In the genomic region with DNA sequence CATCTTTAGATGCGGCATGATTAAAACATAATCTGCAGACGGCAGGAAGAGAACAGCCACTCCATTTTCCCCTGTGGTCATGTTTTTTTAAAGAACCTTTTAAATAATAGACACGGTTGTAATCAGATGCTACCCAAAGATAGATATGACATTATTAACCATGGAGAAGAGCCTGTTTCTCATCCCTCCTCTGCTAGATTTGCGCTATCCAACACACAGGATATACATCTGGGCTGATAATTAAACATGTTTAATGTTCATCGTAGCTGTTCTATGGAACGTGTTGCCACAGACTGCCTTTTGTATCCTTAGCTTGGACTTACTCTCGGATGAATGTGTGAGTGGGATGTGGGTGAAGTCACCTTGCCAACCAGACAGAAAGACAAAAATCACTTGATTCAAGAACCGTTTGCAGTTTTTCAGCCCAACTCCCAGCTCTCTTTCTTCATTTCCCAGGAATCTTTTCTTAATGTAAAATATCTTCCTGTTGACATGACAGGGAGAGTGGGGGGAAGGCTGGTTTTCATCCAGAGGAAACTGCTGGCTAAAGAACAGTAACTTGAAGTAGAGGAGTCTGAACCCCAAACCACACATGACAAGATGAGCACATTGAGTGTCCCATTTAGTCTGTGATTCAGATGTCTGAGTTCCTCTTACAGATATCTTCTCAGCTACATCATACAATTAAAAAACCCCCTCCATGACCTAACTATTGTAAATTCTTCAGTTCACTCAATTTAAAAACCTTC, we compare ENCODE assay signal across 12 cellular contexts.
DNase-seq lines count a peak whose midpoint lies in the region; ATAC-seq, FAIRE-seq and TF ChIP-seq lines count a peak whose summit lies in the region.
"Had no signal": no experiment of that assay in that cellular context is flagged by ENCODE, and none has a peak within 500 bp of the region (broad histone marks: within the 10 kb centered on the region; RNA-seq: fewer than 3 reads in every experiment).

No MANE protein-coding gene starts in this region.

- TF ChIP-seq EP300 in esophagus muscularis mucosa (IDR thresholded peaks at IDR 0.05) (no peak), ovary (IDR thresholded peaks at IDR 0.05) (no peak)

- H3K27me3 ChIP-seq in ACC112 (ENCODE audit: insufficient read depth, low read length) (no peaks in the 10 kb centered on the region), esophagus muscularis mucosa (no peaks in the 10 kb centered on the region), small intestine (ENCODE audit: control insufficient read depth in 2 of 2, insufficient read depth in 2 of 2, low read length in 2 of 2) (no peaks in the 10 kb centered on the region), ovary (no peaks in the 10 kb centered on the region)

- DNase-seq in esophagus muscularis mucosa (ENCODE audit: extremely low spot score), result peak; percentile 80
- DNase-seq in small intestine, result no peak
- no peak for DNase-seq in Right ventricle myocardium superior
- DNase-seq in ovary, result no peak
- DNase-seq in ecto neural progenitor cell (ENCODE audit: low spot score), result no peak
- DNase-seq: ACHN, MM.1S, NCI-H774 had no signal

- H3K36me3 Mint-ChIP-seq in nephron (ENCODE audit: low read depth), result no peaks in the 10 kb centered on the region
- H3K36me3 Mint-ChIP-seq: stimulated activated memory B cell treated with anti-CD40 and anti-IgM and Interleukin-4, amounts not matched to agents 10 μg/mL and 1 μg/mL and 100 μg/mL, for 72 hours had no signal

- peak overlapping the region; percentile 95 to 98 (median 97) for H3K27ac Mint-ChIP-seq in nephron
- H3K27ac Mint-ChIP-seq: stimulated activated memory B cell treated with anti-CD40 and anti-IgM and Interleukin-4, amounts not matched to agents 10 μg/mL and 1 μg/mL and 100 μg/mL, for 72 hours had no signal

- H3K4me1 ChIP-seq in ACC112 (ENCODE audit: control insufficient read depth, insufficient read depth, low read length, unreplicated experiment) (peaks cover 57% of the 10 kb centered on the region), esophagus muscularis mucosa (peaks cover 19 to 76% (median 65%) of the 10 kb centered on the region in 4 donors), small intestine (ENCODE audit: control insufficient read depth in 2 of 2, insufficient read depth in 1 of 2, low read depth in 1 of 2, low read length in 1 of 2) (peaks cover 0 to 7% of the 10 kb centered on the region in 2 donors), ovary (ENCODE audit: insufficient read depth) (peaks cover 20% of the 10 kb centered on the region)

- peak overlapping the region; percentile 65 for H2AFZ ChIP-seq in ACC112 (ENCODE audit: low read length, unreplicated experiment)

- H3K27ac ChIP-seq in ACC112 (ENCODE audit: low read depth, low read length) (peak overlapping the region; percentile 80), esophagus muscularis mucosa (replicated peaks in 1 of 4) (peak overlapping the region; percentile 75 to 85 (median 76)), small intestine (ENCODE audit: low read depth in 1 of 2, low read length in 1 of 2) (peak overlapping the region in 1 of 2 donors; percentile 78), ovary (no peak overlapping the region)

- peak overlapping the region; percentile 21; the same call in 1 of the 2 replicates for H3K4me3 ChIP-seq in ACC112 (ENCODE audit: low read depth, low read length)
- no peak overlapping the region for H3K4me3 ChIP-seq in esophagus muscularis mucosa
- no peak overlapping the region for H3K4me3 ChIP-seq in small intestine (ENCODE audit: low read depth in 1 of 2, low read length in 2 of 2)
- H3K4me3 ChIP-seq in ovary, result no peak overlapping the region

- no peaks in the 10 kb centered on the region for H3K79me2 ChIP-seq in ACC112 (ENCODE audit: control insufficient read depth, insufficient read depth, low read length, unreplicated experiment)

- H3K4me1 Mint-ChIP-seq in nephron, result peaks cover 86% of the 10 kb centered on the region
- H3K4me1 Mint-ChIP-seq: stimulated activated memory B cell treated with anti-CD40 and anti-IgM and Interleukin-4, amounts not matched to agents 10 μg/mL and 1 μg/mL and 100 μg/mL, for 72 hours had no signal

- no peak for FAIRE-seq in small intestine (lab: Jason Lieb, UNC)

- H3K36me3 ChIP-seq in ACC112 (ENCODE audit: insufficient read depth, low read length) (no peaks in the 10 kb centered on the region), esophagus muscularis mucosa (no peaks in the 10 kb centered on the region), small intestine (ENCODE audit: control insufficient read depth in 2 of 2, insufficient read depth in 2 of 2, low read length in 2 of 2) (no peaks in the 10 kb centered on the region), ovary (no peaks in the 10 kb centered on the region)

- H3K9me3 ChIP-seq in esophagus muscularis mucosa, result no peaks in the 10 kb centered on the region
- no peaks in the 10 kb centered on the region for H3K9me3 ChIP-seq in small intestine (ENCODE audit: control insufficient read depth, low read depth)
- no peaks in the 10 kb centered on the region for H3K9me3 ChIP-seq in ovary

- H3K4me3 Mint-ChIP-seq in nephron, result peak overlapping the region in 1 of 3 experiments; percentile 34
- H3K4me3 Mint-ChIP-seq: stimulated activated memory B cell treated with anti-CD40 and anti-IgM and Interleukin-4, amounts not matched to agents 10 μg/mL and 1 μg/mL and 100 μg/mL, for 72 hours had no signal

- ATAC-seq in Right ventricle myocardium superior (ENCODE audit: poor library complexity), result no peak
- ATAC-seq: stimulated activated memory B cell treated with anti-CD40 and anti-IgM and Interleukin-4, amounts not matched to agents 10 μg/mL and 1 μg/mL and 100 μg/mL, for 72 hours had no signal

- 42% methylated on average over 8 of the region's 8 CpGs for WGBS in esophagus muscularis mucosa
- 72 to 87% (median 80%) methylated on average over 8 of the region's 8 CpGs for WGBS in small intestine, 3 donors
- 63 to 77% (median 75%) methylated on average over 8 of the region's 8 CpGs for WGBS in ovary, 3 donors

- no peaks in the 10 kb centered on the region for H3K9me3 Mint-ChIP-seq in nephron
- H3K9me3 Mint-ChIP-seq: stimulated activated memory B cell treated with anti-CD40 and anti-IgM and Interleukin-4, amounts not matched to agents 10 μg/mL and 1 μg/mL and 100 μg/mL, for 72 hours had no signal

- no peak for TF ChIP-seq POLR2A in esophagus muscularis mucosa (IDR thresholded peaks at IDR 0.05; ENCODE audit: low read depth)
- TF ChIP-seq POLR2A in ovary (IDR thresholded peaks at IDR 0.05), result no peak

- H3K27me3 Mint-ChIP-seq in nephron (ENCODE audit: low read depth), result no peaks in the 10 kb centered on the region

- TF ChIP-seq CTCF in esophagus muscularis mucosa (IDR thresholded peaks at IDR 0.05), result no peak
- TF ChIP-seq CTCF in nephron (IDR thresholded peaks at IDR 0.05; ENCODE audit: unreplicated experiment in 3 of 3), result no peak
- no peak for TF ChIP-seq CTCF in ovary (IDR thresholded peaks at IDR 0.05)

- intact Hi-C loops in esophagus muscularis mucosa (cut with DNase I), result loop anchor here (5.0 kb wide), 1 partner anchor 77 kb away; no protein-coding TSS in a partner anchor
- intact Hi-C loops in Right ventricle myocardium superior (cut with DNase I), result no loop called here
- intact Hi-C loops in ovary (cut with DNase I), result no loop called here

TF ChIP-seq in PFSK-1, 5 proteins besides CTCF, POLR2A, EP300 and RAD21:
- TF ChIP-seq, protein P1, sequence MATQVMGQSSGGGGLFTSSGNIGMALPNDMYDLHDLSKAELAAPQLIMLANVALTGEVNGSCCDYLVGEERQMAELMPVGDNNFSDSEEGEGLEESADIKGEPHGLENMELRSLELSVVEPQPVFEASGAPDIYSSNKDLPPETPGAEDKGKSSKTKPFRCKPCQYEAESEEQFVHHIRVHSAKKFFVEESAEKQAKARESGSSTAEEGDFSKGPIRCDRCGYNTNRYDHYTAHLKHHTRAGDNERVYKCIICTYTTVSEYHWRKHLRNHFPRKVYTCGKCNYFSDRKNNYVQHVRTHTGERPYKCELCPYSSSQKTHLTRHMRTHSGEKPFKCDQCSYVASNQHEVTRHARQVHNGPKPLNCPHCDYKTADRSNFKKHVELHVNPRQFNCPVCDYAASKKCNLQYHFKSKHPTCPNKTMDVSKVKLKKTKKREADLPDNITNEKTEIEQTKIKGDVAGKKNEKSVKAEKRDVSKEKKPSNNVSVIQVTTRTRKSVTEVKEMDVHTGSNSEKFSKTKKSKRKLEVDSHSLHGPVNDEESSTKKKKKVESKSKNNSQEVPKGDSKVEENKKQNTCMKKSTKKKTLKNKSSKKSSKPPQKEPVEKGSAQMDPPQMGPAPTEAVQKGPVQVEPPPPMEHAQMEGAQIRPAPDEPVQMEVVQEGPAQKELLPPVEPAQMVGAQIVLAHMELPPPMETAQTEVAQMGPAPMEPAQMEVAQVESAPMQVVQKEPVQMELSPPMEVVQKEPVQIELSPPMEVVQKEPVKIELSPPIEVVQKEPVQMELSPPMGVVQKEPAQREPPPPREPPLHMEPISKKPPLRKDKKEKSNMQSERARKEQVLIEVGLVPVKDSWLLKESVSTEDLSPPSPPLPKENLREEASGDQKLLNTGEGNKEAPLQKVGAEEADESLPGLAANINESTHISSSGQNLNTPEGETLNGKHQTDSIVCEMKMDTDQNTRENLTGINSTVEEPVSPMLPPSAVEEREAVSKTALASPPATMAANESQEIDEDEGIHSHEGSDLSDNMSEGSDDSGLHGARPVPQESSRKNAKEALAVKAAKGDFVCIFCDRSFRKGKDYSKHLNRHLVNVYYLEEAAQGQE (IDR thresholded peaks at IDR 0.05; ENCODE audit: insufficient read depth in 1 of 2, low read depth in 2 of 2, low read length in 2 of 2), result 0 out of 4 replicates have a peak, but pooled peaks of 1 of the 2 experiments have one; percentile 21
- no peak for TF ChIP-seq POLR2AphosphoS5 (IDR thresholded peaks at IDR 0.05; ENCODE audit: low read depth, low read length)
- 0 out of 2 replicates have a peak, but pooled peaks have one; percentile 26 for TF ChIP-seq TAF1 (IDR thresholded peaks at IDR 0.05; ENCODE audit: borderline replicate concordance, insufficient read depth, low read length)

Comparison
In these comparisons a context has a peak if more than half of its experiments do, and no peak if none do; other contexts are left out.
1. H3K27ac ChIP-seq: peak in ACC112 (single experiment) and esophagus muscularis mucosa (4 of 4); none in ovary (0 of 2).